In the genomic region with DNA sequence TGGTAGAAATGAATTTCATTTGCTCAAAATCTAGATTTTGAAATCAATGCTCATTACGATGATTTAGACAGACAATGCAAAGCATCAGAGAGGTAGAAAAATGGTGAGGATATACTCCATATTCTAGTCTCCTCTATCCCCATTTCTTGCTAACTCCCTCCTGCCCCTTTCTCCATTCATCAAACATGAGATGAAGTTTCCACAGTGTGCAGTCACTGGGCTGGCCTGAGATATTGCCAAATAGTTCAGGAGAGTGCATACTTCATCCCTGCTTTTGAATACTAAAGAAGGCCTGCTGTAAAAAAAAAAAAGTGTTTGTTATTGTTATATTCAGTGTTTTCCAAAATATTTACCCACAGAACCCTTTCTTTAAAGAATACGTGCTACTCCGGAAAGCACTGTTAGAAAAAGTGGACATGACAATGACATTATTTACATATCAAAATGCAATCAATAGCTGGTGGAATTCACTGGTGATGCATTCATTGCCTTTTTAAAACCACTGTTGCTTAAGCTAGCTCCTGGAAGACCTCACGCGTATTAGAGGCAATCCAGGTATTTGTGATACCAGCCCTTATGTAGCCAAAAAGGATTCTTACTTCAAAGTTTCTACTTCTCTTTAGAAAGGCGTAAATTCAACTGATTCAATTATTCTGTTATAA, we compare ENCODE assay signal across 28 cellular contexts.
"Had no signal": no experiment of that assay in that cellular context is flagged by ENCODE, and none has a peak within 500 bp of the region (broad histone marks: within the 10 kb centered on the region; RNA-seq: fewer than 3 reads in every experiment).

No MANE protein-coding gene starts in this region.

- ATAC-seq: foreskin keratinocyte; heart right ventricle; left cardiac atrium; left ventricle myocardium superior; stimulated activated memory B cell treated with anti-CD40 and anti-IgM and Interleukin-4, amounts not matched to agents 10 μg/mL and 1 μg/mL and 100 μg/mL, for 72 hours; stimulated activated naive CD8-positive, alpha-beta T cell treated with anti-CD3 and anti-CD28 coated beads, Interleukin-15, amount 100 ng/mL, for 72 hours had no signal

- H3K9ac ChIP-seq: parathyroid adenoma had no signal

- H3K4me2 ChIP-seq: smooth muscle cell had no signal

- H3K4me3 ChIP-seq: ascending aorta, esophagus muscularis mucosa, heart right ventricle, right atrium auricular region, smooth muscle cell, suprapubic skin, tibial artery had no signal

- H3K36me3 ChIP-seq: ascending aorta, brain microvascular endothelial cell, esophagus muscularis mucosa, heart right ventricle, right atrium auricular region, suprapubic skin, tibial artery had no signal

- H3K9me3 ChIP-seq: ascending aorta, esophagus muscularis mucosa, heart right ventricle, right atrium auricular region, suprapubic skin, tibial artery had no signal

- H3K27me3 ChIP-seq: ascending aorta, brain microvascular endothelial cell, esophagus muscularis mucosa, foreskin keratinocyte, heart right ventricle, right atrium auricular region, suprapubic skin, tibial artery had no signal

- H3K27ac ChIP-seq: ascending aorta, brain microvascular endothelial cell, esophagus muscularis mucosa, foreskin keratinocyte, heart right ventricle, parathyroid adenoma, right atrium auricular region, suprapubic skin, tibial artery had no signal

- H2AFZ ChIP-seq: parathyroid adenoma had no signal

- H3K4me1 ChIP-seq: ascending aorta, esophagus muscularis mucosa, foreskin keratinocyte, heart right ventricle, parathyroid adenoma, right atrium auricular region, suprapubic skin, tibial artery had no signal

- DNase-seq: activated CD4-positive, alpha-beta T cell treated with anti-CD3 and anti-CD28 coated beads for 48 hours; activated CD4-positive, alpha-beta T cell treated with anti-CD3 and anti-CD28 coated beads, Interleukin-2, amount 50 U/mL, for 48 hours; activated CD8-positive, alpha-beta memory T cell treated with anti-CD3 and anti-CD28 coated beads for 24 hours; activated effector memory CD4-positive, alpha-beta T cell treated with anti-CD3 and anti-CD28 coated beads, Interleukin-2, amount 50 U/mL, for 16 hours; activated naive CD4-positive, alpha-beta T cell treated with anti-CD3 and anti-CD28 coated beads, Interleukin-2, amount 10 ng/mL, durations not matched to agents 7 days and 5 days; activated naive CD8-positive, alpha-beta T cell treated with anti-CD3 and anti-CD28 coated beads, Interleukin-2, amount 10 ng/mL, durations not matched to agents 7 days and 5 days; brain microvascular endothelial cell; cortex of kidney; endodermal cell; foreskin keratinocyte; heart right ventricle; left cardiac atrium; left ventricle myocardium superior; naive B cell; nephron progenitor cell; occipital lobe; stimulated activated CD4-positive, alpha-beta T cell treated with anti-CD3 and anti-CD28 coated beads, Interleukin-1b, Interleukin-23, amount 100 ng/mL, for 48 hours; stimulated activated CD4-positive, alpha-beta T cell treated with anti-CD3 and anti-CD28 coated beads, Interleukin-4, amount 100 ng/mL, for 4 hours; stimulated activated CD8-positive, alpha-beta memory T cell treated with anti-CD3 and anti-CD28 coated beads, Interleukin-4, amount 100 ng/mL, for 48 hours; stimulated activated naive CD8-positive, alpha-beta T cell treated with anti-CD3 and anti-CD28 coated beads, Interleukin-15, amount 100 ng/mL, for 72 hours; tibial artery had no signal
